9 cellular contexts compared by ENCODE assay signal in the genomic region with DNA sequence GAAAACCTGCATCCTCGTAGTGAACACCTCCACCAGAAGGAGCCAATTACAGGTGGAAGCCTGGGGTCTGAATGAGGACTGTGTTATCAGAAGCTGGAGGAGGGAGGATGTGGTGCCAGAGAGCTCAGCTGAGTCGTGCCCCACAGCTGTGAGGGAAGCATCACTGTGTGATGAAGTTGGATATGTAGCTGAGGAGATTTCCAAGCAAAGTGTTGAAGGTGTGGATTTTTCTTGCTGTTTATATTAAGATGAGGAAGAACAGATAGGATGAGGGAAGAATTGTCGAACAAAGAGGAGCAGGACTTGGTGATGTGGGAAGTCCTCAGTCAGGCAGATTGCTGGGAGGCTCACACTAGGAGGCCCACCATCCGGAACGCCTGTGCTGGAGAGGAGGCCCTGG. TPM values are rescaled to one million over a fixed set of nuclear protein-coding genes. Genes with fewer than 3 reads are reported as not detected.
"Had no signal": no experiment of that assay in that cellular context is flagged by ENCODE, and none has a peak within 500 bp of the region (broad histone marks: within the 10 kb centered on the region; RNA-seq: fewer than 3 reads in every experiment).

No MANE protein-coding gene starts in this region.

- H3K4me3 Mint-ChIP-seq: type B pancreatic cell had no signal

- H3K36me3 ChIP-seq: gastrocnemius medialis, left ventricle myocardium inferior had no signal

- DNase-seq: activated CD4-positive, alpha-beta T cell treated with anti-CD3 and anti-CD28 coated beads for 4 hours; activated naive CD4-positive, alpha-beta T cell treated with Interleukin-2 at 50 U/mL for 16 hours; caudate nucleus; effector CD8-positive, alpha-beta T cell; gastrocnemius medialis; left ventricle myocardium inferior; small intestine had no signal

- H3K27me3 ChIP-seq: gastrocnemius medialis had no signal

- H3K9me3 ChIP-seq: gastrocnemius medialis, left ventricle myocardium inferior had no signal

- H3K36me3 Mint-ChIP-seq: type B pancreatic cell had no signal

- ATAC-seq: gastrocnemius medialis had no signal

- H3K9me3 Mint-ChIP-seq: type B pancreatic cell had no signal

- H3K27ac ChIP-seq: gastrocnemius medialis, left ventricle myocardium inferior had no signal

- H3K4me3 ChIP-seq: gastrocnemius medialis, left ventricle myocardium inferior had no signal

RNA-seq across cellular contexts. Expression of a gene that starts 4.4 kb away (rescaled TPM):
- polyA plus RNA-seq: neural cell had no signal
